10 cellular contexts compared by ENCODE assay signal in the genomic region with DNA sequence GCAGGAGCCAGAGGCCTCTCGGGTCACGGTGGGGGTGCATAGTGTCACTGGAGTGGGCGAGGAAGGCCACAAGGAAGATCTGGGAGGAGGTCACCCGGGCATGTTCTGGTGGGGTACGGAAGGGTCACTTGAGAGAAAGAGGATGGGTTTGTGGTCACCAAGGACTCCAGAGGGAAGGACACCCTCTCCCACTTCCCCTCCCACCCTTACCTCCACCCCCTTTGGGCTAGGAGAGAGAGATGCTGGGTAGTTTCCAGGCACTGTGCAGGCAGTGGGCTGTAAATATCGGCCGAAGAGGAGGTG. TPM values are rescaled to one million over a fixed set of nuclear protein-coding genes. Genes with fewer than 3 reads are reported as not detected.
A peak's percentile ranks its signal among the peaks of the same experiment; 100 is the strongest.
DNase-seq lines count a peak whose midpoint lies in the region; ATAC-seq, FAIRE-seq and TF ChIP-seq lines count a peak whose summit lies in the region.
"Had no signal": no experiment of that assay in that cellular context is flagged by ENCODE, and none has a peak within 500 bp of the region (broad histone marks: within the 10 kb centered on the region; RNA-seq: fewer than 3 reads in every experiment).

No MANE protein-coding gene starts in this region.

- in situ Hi-C loops in astrocyte of the cerebellum (cut with HindIII; ENCODE audit: low sequenced_read_pairs): no loop called here
- in situ Hi-C loops in HepG2 (cut with HindIII; ENCODE audit: extremely low pct_ligation_motif_present, low pct_unique_long_range_greater_than_20kb): no loop called here

- H3K27ac ChIP-seq in HepG2 (ENCODE audit: extremely low read length, insufficient read depth, low read length) (no peak overlapping the region), testis (no peak overlapping the region)

- H3K4me1 ChIP-seq in HepG2 (ENCODE audit: insufficient read depth, low read length): peaks cover 17% of the 10 kb centered on the region
- peaks cover 6% of the 10 kb centered on the region for H3K4me1 ChIP-seq in testis

- peaks cover 4% of the 10 kb centered on the region for H3K36me3 Mint-ChIP-seq in T-helper 1 cell treated with Interleukin-12 subunit alpha and Interleukin-12 subunit beta and Interleukin-4 antibody, amounts not matched to agents 30 μg/mL and 1 μg/mL, for 36 hours (ENCODE audit: low read depth)

- DNase-seq in T-helper 1 cell (no peak), astrocyte of the cerebellum (ENCODE audit: low read depth) (no peak), HepG2 (ENCODE audit: low spot score) (no peak), testis (no peak), NOMO-1 treated with DMSO at 0.1 percent for 48 hours (lab: John Stamatoyannopoulos, UW; ENCODE audit: unreplicated experiment) (no peak)
- DNase-seq: NCI-H2227 treated with DMSO at 0.1 percent for 48 hours; stimulated activated CD4-positive, alpha-beta T cell treated with anti-CD3 and anti-CD28 coated beads, Interleukin-2, amount 100 ng/mL, for 48 hours had no signal

- H3K27me3 Mint-ChIP-seq in T-helper 1 cell treated with Interleukin-12 subunit alpha and Interleukin-12 subunit beta and Interleukin-4 antibody, amounts not matched to agents 30 μg/mL and 1 μg/mL, for 36 hours (ENCODE audit: low read depth): peaks cover 47% of the 10 kb centered on the region

- peak overlapping the region; percentile 52 for H3K4me3 ChIP-seq in astrocyte of the cerebellum (ENCODE audit: low read depth, low read length)
- peak overlapping the region; percentile 51 to 75 (median 54); a peak in 5 of 6 replicates for H3K4me3 ChIP-seq in HepG2 (replicated peaks in 1 of 3; ENCODE audit: insufficient read depth in 1 of 3, low read depth in 2 of 3, low read length in 3 of 3)
- H3K4me3 ChIP-seq in testis: peak overlapping the region; percentile 68 to 72

- H3K36me3 ChIP-seq in HepG2 (replicated peaks in 1 of 2; ENCODE audit: control insufficient read depth in 1 of 2, insufficient read depth in 2 of 2, low read length in 2 of 2) (no peaks in the 10 kb centered on the region), testis (ENCODE audit: low read depth, missing control alignments) (no peaks in the 10 kb centered on the region)

- H3K4me3 Mint-ChIP-seq in T-helper 1 cell treated with Interleukin-12 subunit alpha and Interleukin-12 subunit beta and Interleukin-4 antibody, amounts not matched to agents 30 μg/mL and 1 μg/mL, for 36 hours: peak overlapping the region; percentile 79

- no peaks in the 10 kb centered on the region for H3K79me2 ChIP-seq in HepG2 (ENCODE audit: insufficient read depth, low read length)

- TF ChIP-seq CTCF in astrocyte of the cerebellum (IDR thresholded peaks at IDR 0.05; ENCODE audit: low read depth, low read length, missing control alignments): no peak
- TF ChIP-seq CTCF in HepG2 (CRISPR knock-in tag; IDR thresholded peaks at IDR 0.05): no peak
- TF ChIP-seq CTCF in testis (IDR thresholded peaks at IDR 0.05): no peak

- H2AFZ ChIP-seq in HepG2 (ENCODE audit: low read length): no peak overlapping the region

- H3K4me2 ChIP-seq in HepG2 (ENCODE audit: low read depth, low read length): peak overlapping the region; percentile 84

- 47% methylated on average over 6 of the region's 7 CpGs for WGBS in HepG2 (ENCODE audit: low lambda C conversion rate)
- WGBS in testis, 2 donors: 48 to 59% methylated on average over 4 to 7 of the region's 7 CpGs

- TF ChIP-seq EP300 in HepG2 (IDR thresholded peaks at IDR 0.05; ENCODE audit: low read depth in 2 of 2, low read length in 2 of 2) (no peak), HepG2 (CRISPR knock-in tag; IDR thresholded peaks at IDR 0.05; ENCODE audit: borderline replicate concordance) (no peak)

- H3K27me3 ChIP-seq in HepG2 (ENCODE audit: control insufficient read depth in 1 of 2, insufficient read depth in 2 of 2, low read length in 2 of 2): peaks cover 0 to 18% of the 10 kb centered on the region in 2 experiments; a peak in 3 of 5 replicates
- H3K27me3 ChIP-seq in testis: no peaks in the 10 kb centered on the region

- TF ChIP-seq RAD21 in HepG2 (CRISPR knock-in tag; IDR thresholded peaks at IDR 0.05): no peak

- FAIRE-seq in HepG2 (lab: Jason Lieb, UNC): no peak

- no peaks in the 10 kb centered on the region for H3K9me3 ChIP-seq in HepG2 (ENCODE audit: low read length)
- H3K9me3 ChIP-seq in testis: no peaks in the 10 kb centered on the region

- H3K9ac ChIP-seq in HepG2 (ENCODE audit: insufficient read depth, low read depth, low read length): no peak overlapping the region

- no peak overlapping the region for H3K27ac Mint-ChIP-seq in T-helper 1 cell treated with Interleukin-12 subunit alpha and Interleukin-12 subunit beta and Interleukin-4 antibody, amounts not matched to agents 30 μg/mL and 1 μg/mL, for 36 hours

- H3K9me3 Mint-ChIP-seq in T-helper 1 cell treated with Interleukin-12 subunit alpha and Interleukin-12 subunit beta and Interleukin-4 antibody, amounts not matched to agents 30 μg/mL and 1 μg/mL, for 36 hours: no peaks in the 10 kb centered on the region

- no peak; the same call in 2 of the 3 replicates for ATAC-seq in HepG2
- no peak for ATAC-seq in GM18907 (IDR thresholded peaks at IDR 0.05; ENCODE audit: unreplicated experiment)
- no peak for ATAC-seq in GM18870 (IDR thresholded peaks at IDR 0.05; ENCODE audit: unreplicated experiment)

- intact Hi-C loops in HepG2 (cut with micrococcal nuclease; ENCODE audit: unreplicated experiment) (no loop called here), testis (cut with DNase I; ENCODE audit: low total_unique reads) (no loop called here)

- POLR2A ChIA-PET in HepG2 (lab: Yijun Ruan, JAX): interaction anchor here (1.4 to 1.8 kb wide), 4 partner anchors 14 to 255 kb away, joined by 4 to 8 read pairs (median 6); partner anchors contain the start of genes ATXN7L2, CYB561D1, EPS8L3 and GNAI3

- H4K20me1 ChIP-seq in HepG2 (ENCODE audit: insufficient read depth, low read length): no peaks in the 10 kb centered on the region

- TSS peak; percentile 53 for BruUV-seq in HepG2 (replicated peaks; lab: Mats Ljungman, UMichigan)

- CTCF ChIA-PET in HepG2 (lab: Yijun Ruan, JAX; ENCODE audit: low intra/inter-chr PET ratio, low total read pairs): no interaction called here

- TF ChIP-seq POLR2A in HepG2 (IDR thresholded peaks at IDR 0.05; ENCODE audit: insufficient read depth in 1 of 2, low read depth in 2 of 2, low read length in 2 of 2): no peak
- no peak for TF ChIP-seq POLR2A in testis (IDR thresholded peaks at IDR 0.05)

- peaks cover 25% of the 10 kb centered on the region for H3K4me1 Mint-ChIP-seq in T-helper 1 cell treated with Interleukin-12 subunit alpha and Interleukin-12 subunit beta and Interleukin-4 antibody, amounts not matched to agents 30 μg/mL and 1 μg/mL, for 36 hours (ENCODE audit: low read depth)

RNA-seq across cellular contexts. Expression of gene AMIGO1, which starts 0.7 kb away (rescaled TPM):
- total RNA-seq in HepG2 (2016; rRNA removed; fragmentation: Illumina TruSeq; extraction: Trizol): 1.00 and 1.3 TPM in 2 replicates
- 0.18 and 0.20 TPM in 2 replicates for total RNA-seq in HepG2 (2016; cell fraction: cytosol; rRNA removed; fragmentation: Illumina TruSeq; extraction: Trizol; ENCODE audit: low read depth)
- total RNA-seq in HepG2 (2016; cell fraction: insoluble cytoplasmic fraction; rRNA removed; fragmentation: Illumina TruSeq; extraction: Trizol): 0.86 and 1.2 TPM in 2 replicates
- 0.80 and 0.83 TPM in 2 replicates for total RNA-seq in HepG2 (2016; cell fraction: membrane; rRNA removed; fragmentation: Illumina TruSeq; extraction: Trizol)
- 1.3 and 1.4 TPM in 2 replicates for total RNA-seq in HepG2 (2016; cell fraction: nucleus; rRNA removed; fragmentation: Illumina TruSeq; extraction: Trizol)
- polyA plus RNA-seq in HepG2 (2011; rRNA removed): 0.40 and 0.85 TPM in 2 replicates
- 0.47 and 0.56 TPM in 2 replicates for polyA plus RNA-seq in HepG2 (2011; cell fraction: cytosol; rRNA removed)
- polyA plus RNA-seq in HepG2 (2011; cell fraction: nucleus; rRNA removed): 0.59 and 0.66 TPM in 2 replicates
- polyA plus RNA-seq in HepG2 (2012): 0.91 and 1.3 TPM in 2 replicates
- polyA plus RNA-seq in HepG2 (2016; cell fraction: cytosol; fragmentation: Illumina TruSeq; extraction: Trizol; ENCODE audit: low read depth): 0.20 TPM in 2 replicates
- 0.64 and 0.81 TPM in 2 replicates for polyA plus RNA-seq in HepG2 (2016; cell fraction: insoluble cytoplasmic fraction; fragmentation: Illumina TruSeq; extraction: Trizol; ENCODE audit: low read depth)
- polyA plus RNA-seq in HepG2 (2016; cell fraction: membrane; fragmentation: Illumina TruSeq; extraction: Trizol; ENCODE audit: low read depth): 0.51 and 0.61 TPM in 2 replicates
- 1.6 and 2.2 TPM in 2 replicates for polyA plus RNA-seq in HepG2 (2016; cell fraction: nucleus; fragmentation: Illumina TruSeq; extraction: Trizol; ENCODE audit: insufficient read depth, low read depth)
- 1.2 and 1.7 TPM in 2 replicates for polyA minus RNA-seq in HepG2 (2011; rRNA and poly(A)+ RNA removed; ENCODE audit: low replicate concordance)
- polyA minus RNA-seq in HepG2 (2011; cell fraction: cytosol; rRNA and poly(A)+ RNA removed): 0.35 and 0.89 TPM in 2 replicates
- polyA minus RNA-seq in HepG2 (2011; cell fraction: nucleus; rRNA and poly(A)+ RNA removed): 0.39 and 0.62 TPM in 2 replicates
- 1 to 10 TPM; 5.1 to 6.0 TPM for total RNA-seq in testis
- 6.7 TPM for polyA plus RNA-seq in testis (ENCODE audit: insufficient read depth, low read depth, low replicate concordance)

RNA-seq across cellular contexts. Expression of gene CYB561D1, which starts 14.9 kb away (rescaled TPM):
- total RNA-seq in HepG2 (2016; rRNA removed; fragmentation: Illumina TruSeq; extraction: Trizol) (3.9 and 4.1 TPM in 2 replicates), testis (10 to 100 TPM in 1 of 2 donors, 1 to 10 TPM in 1; 8.0 to 11.5 TPM)
- total RNA-seq in HepG2 (2016; cell fraction: cytosol; rRNA removed; fragmentation: Illumina TruSeq; extraction: Trizol; ENCODE audit: low read depth): 0.44 and 1.0 TPM in 2 replicates
- 3.5 and 4.3 TPM in 2 replicates for total RNA-seq in HepG2 (2016; cell fraction: insoluble cytoplasmic fraction; rRNA removed; fragmentation: Illumina TruSeq; extraction: Trizol)
- 2.2 and 2.3 TPM in 2 replicates for total RNA-seq in HepG2 (2016; cell fraction: membrane; rRNA removed; fragmentation: Illumina TruSeq; extraction: Trizol)
- total RNA-seq in HepG2 (2016; cell fraction: nucleus; rRNA removed; fragmentation: Illumina TruSeq; extraction: Trizol): 4.4 and 5.2 TPM in 2 replicates
- polyA plus RNA-seq in HepG2 (2011; rRNA removed) (3.9 and 4.5 TPM in 2 replicates), testis (ENCODE audit: insufficient read depth, low read depth, low replicate concordance) (8.0 TPM)
- polyA plus RNA-seq in HepG2 (2011; cell fraction: cytosol; rRNA removed): 4.0 and 4.2 TPM in 2 replicates
- polyA plus RNA-seq in HepG2 (2011; cell fraction: nucleus; rRNA removed): 6.7 and 7.1 TPM in 2 replicates
- 2.4 and 3.6 TPM in 2 replicates for polyA plus RNA-seq in HepG2 (2012)
- 0.35 TPM in 2 replicates for polyA plus RNA-seq in HepG2 (2016; cell fraction: cytosol; fragmentation: Illumina TruSeq; extraction: Trizol; ENCODE audit: low read depth)
- polyA plus RNA-seq in HepG2 (2016; cell fraction: insoluble cytoplasmic fraction; fragmentation: Illumina TruSeq; extraction: Trizol; ENCODE audit: low read depth): 2.1 and 2.6 TPM in 2 replicates
- polyA plus RNA-seq in HepG2 (2016; cell fraction: membrane; fragmentation: Illumina TruSeq; extraction: Trizol; ENCODE audit: low read depth): 1.2 and 1.4 TPM in 2 replicates
- polyA plus RNA-seq in HepG2 (2016; cell fraction: nucleus; fragmentation: Illumina TruSeq; extraction: Trizol; ENCODE audit: insufficient read depth, low read depth): 7.6 and 8.4 TPM in 2 replicates
- polyA minus RNA-seq in HepG2 (2011; rRNA and poly(A)+ RNA removed; ENCODE audit: low replicate concordance): 10.4 and 12.2 TPM in 2 replicates
- polyA minus RNA-seq in HepG2 (2011; cell fraction: cytosol; rRNA and poly(A)+ RNA removed): 1.5 and 2.7 TPM in 2 replicates
- polyA minus RNA-seq in HepG2 (2011; cell fraction: nucleus; rRNA and poly(A)+ RNA removed): 2.3 and 4.1 TPM in 2 replicates

RNA-seq across cellular contexts. Expression of gene ATXN7L2, which starts 25.1 kb away (rescaled TPM):
- 1.3 and 2.7 TPM in 2 replicates for total RNA-seq in HepG2 (2016; rRNA removed; fragmentation: Illumina TruSeq; extraction: Trizol)
- total RNA-seq in HepG2 (2016; cell fraction: cytosol; rRNA removed; fragmentation: Illumina TruSeq; extraction: Trizol; ENCODE audit: low read depth): 1.7 and 1.9 TPM in 2 replicates
- 1.6 and 2.7 TPM in 2 replicates for total RNA-seq in HepG2 (2016; cell fraction: insoluble cytoplasmic fraction; rRNA removed; fragmentation: Illumina TruSeq; extraction: Trizol)
- 2.1 and 2.6 TPM in 2 replicates for total RNA-seq in HepG2 (2016; cell fraction: membrane; rRNA removed; fragmentation: Illumina TruSeq; extraction: Trizol)
- total RNA-seq in HepG2 (2016; cell fraction: nucleus; rRNA removed; fragmentation: Illumina TruSeq; extraction: Trizol): 3.2 and 3.4 TPM in 2 replicates
- 2.8 and 3.0 TPM in 2 replicates for polyA plus RNA-seq in HepG2 (2011; rRNA removed)
- 1.3 and 2.3 TPM in 2 replicates for polyA plus RNA-seq in HepG2 (2011; cell fraction: cytosol; rRNA removed)
- polyA plus RNA-seq in HepG2 (2011; cell fraction: nucleus; rRNA removed): 14.3 and 20.6 TPM in 2 replicates
- 1.5 and 1.8 TPM in 2 replicates for polyA plus RNA-seq in HepG2 (2012)
- polyA plus RNA-seq in HepG2 (2016; cell fraction: cytosol; fragmentation: Illumina TruSeq; extraction: Trizol; ENCODE audit: low read depth): 1.1 and 1.3 TPM in 2 replicates
- polyA plus RNA-seq in HepG2 (2016; cell fraction: insoluble cytoplasmic fraction; fragmentation: Illumina TruSeq; extraction: Trizol; ENCODE audit: low read depth): 2.1 and 2.2 TPM in 2 replicates
- 1.7 and 2.1 TPM in 2 replicates for polyA plus RNA-seq in HepG2 (2016; cell fraction: membrane; fragmentation: Illumina TruSeq; extraction: Trizol; ENCODE audit: low read depth)
- 8.6 and 9.8 TPM in 2 replicates for polyA plus RNA-seq in HepG2 (2016; cell fraction: nucleus; fragmentation: Illumina TruSeq; extraction: Trizol; ENCODE audit: insufficient read depth, low read depth)
- 5.7 and 8.5 TPM in 2 replicates for polyA minus RNA-seq in HepG2 (2011; rRNA and poly(A)+ RNA removed; ENCODE audit: low replicate concordance)
- polyA minus RNA-seq in HepG2 (2011; cell fraction: cytosol; rRNA and poly(A)+ RNA removed): 0.97 and 1.4 TPM in 2 replicates
- 10.9 and 15.0 TPM in 2 replicates for polyA minus RNA-seq in HepG2 (2011; cell fraction: nucleus; rRNA and poly(A)+ RNA removed)
- total RNA-seq in testis: 10 to 100 TPM; 40.9 to 55.2 TPM
- 28.7 TPM for polyA plus RNA-seq in testis (ENCODE audit: insufficient read depth, low read depth, low replicate concordance)

RNA-seq across cellular contexts. Expression of gene GPR61, which starts 30.8 kb away (rescaled TPM):
- total RNA-seq in HepG2 (2016; rRNA removed; fragmentation: Illumina TruSeq; extraction: Trizol) (not detected in 2 replicates), testis (1 to 10 TPM; 2.5 to 4.1 TPM)
- 0.35 and 0.81 TPM in 2 replicates for total RNA-seq in HepG2 (2016; cell fraction: cytosol; rRNA removed; fragmentation: Illumina TruSeq; extraction: Trizol; ENCODE audit: low read depth)
- 0.30 TPM in 1 of 2 replicates, not detected in the other for total RNA-seq in HepG2 (2016; cell fraction: insoluble cytoplasmic fraction; rRNA removed; fragmentation: Illumina TruSeq; extraction: Trizol)
- total RNA-seq in HepG2 (2016; cell fraction: membrane; rRNA removed; fragmentation: Illumina TruSeq; extraction: Trizol): 0.46 and 0.48 TPM in 2 replicates
- total RNA-seq in HepG2 (2016; cell fraction: nucleus; rRNA removed; fragmentation: Illumina TruSeq; extraction: Trizol): 0.28 TPM in 1 of 2 replicates, not detected in the other
- polyA plus RNA-seq in HepG2 (2011; rRNA removed) (not detected in 2 replicates), testis (ENCODE audit: insufficient read depth, low read depth, low replicate concordance) (0.91 TPM)
- not detected in 2 replicates for polyA plus RNA-seq in HepG2 (2011; cell fraction: cytosol; rRNA removed)
- polyA plus RNA-seq in HepG2 (2011; cell fraction: nucleus; rRNA removed): 0.05 TPM in 1 of 2 replicates, not detected in the other
- polyA plus RNA-seq in HepG2 (2012): 0.43 and 0.49 TPM in 2 replicates
- polyA plus RNA-seq in HepG2 (2016; cell fraction: cytosol; fragmentation: Illumina TruSeq; extraction: Trizol; ENCODE audit: low read depth): not detected in 2 replicates
- not detected in 2 replicates for polyA plus RNA-seq in HepG2 (2016; cell fraction: insoluble cytoplasmic fraction; fragmentation: Illumina TruSeq; extraction: Trizol; ENCODE audit: low read depth)
- polyA plus RNA-seq in HepG2 (2016; cell fraction: membrane; fragmentation: Illumina TruSeq; extraction: Trizol; ENCODE audit: low read depth): not detected in 2 replicates
- not detected in 2 replicates for polyA plus RNA-seq in HepG2 (2016; cell fraction: nucleus; fragmentation: Illumina TruSeq; extraction: Trizol; ENCODE audit: insufficient read depth, low read depth)
- polyA minus RNA-seq in HepG2 (2011; rRNA and poly(A)+ RNA removed; ENCODE audit: low replicate concordance): 0.40 TPM in 1 of 2 replicates, not detected in the other
- not detected in 2 replicates for polyA minus RNA-seq in HepG2 (2011; cell fraction: cytosol; rRNA and poly(A)+ RNA removed)
- 0.90 TPM in 1 of 2 replicates, not detected in the other for polyA minus RNA-seq in HepG2 (2011; cell fraction: nucleus; rRNA and poly(A)+ RNA removed)

RNA-seq across cellular contexts. Expression of gene GNAI3, which starts 39.6 kb away (rescaled TPM):
- 9.0 and 11.0 TPM in 2 replicates for total RNA-seq in HepG2 (2016; rRNA removed; fragmentation: Illumina TruSeq; extraction: Trizol)
- total RNA-seq in HepG2 (2016; cell fraction: cytosol; rRNA removed; fragmentation: Illumina TruSeq; extraction: Trizol; ENCODE audit: low read depth): 1.1 TPM in 2 replicates
- 9.0 and 11.4 TPM in 2 replicates for total RNA-seq in HepG2 (2016; cell fraction: insoluble cytoplasmic fraction; rRNA removed; fragmentation: Illumina TruSeq; extraction: Trizol)
- total RNA-seq in HepG2 (2016; cell fraction: membrane; rRNA removed; fragmentation: Illumina TruSeq; extraction: Trizol): 2.8 and 3.3 TPM in 2 replicates
- total RNA-seq in HepG2 (2016; cell fraction: nucleus; rRNA removed; fragmentation: Illumina TruSeq; extraction: Trizol): 7.4 and 8.2 TPM in 2 replicates
- polyA plus RNA-seq in HepG2 (2011; rRNA removed): 3.2 and 4.3 TPM in 2 replicates
- 1.9 and 3.2 TPM in 2 replicates for polyA plus RNA-seq in HepG2 (2011; cell fraction: cytosol; rRNA removed)
- 1.5 and 1.9 TPM in 2 replicates for polyA plus RNA-seq in HepG2 (2011; cell fraction: nucleus; rRNA removed)
- 4.1 and 4.5 TPM in 2 replicates for polyA plus RNA-seq in HepG2 (2012)
- 0.65 and 0.78 TPM in 2 replicates for polyA plus RNA-seq in HepG2 (2016; cell fraction: cytosol; fragmentation: Illumina TruSeq; extraction: Trizol; ENCODE audit: low read depth)
- polyA plus RNA-seq in HepG2 (2016; cell fraction: insoluble cytoplasmic fraction; fragmentation: Illumina TruSeq; extraction: Trizol; ENCODE audit: low read depth): 7.9 and 8.3 TPM in 2 replicates
- polyA plus RNA-seq in HepG2 (2016; cell fraction: membrane; fragmentation: Illumina TruSeq; extraction: Trizol; ENCODE audit: low read depth): 1.5 and 1.6 TPM in 2 replicates
- 4.4 and 4.6 TPM in 2 replicates for polyA plus RNA-seq in HepG2 (2016; cell fraction: nucleus; fragmentation: Illumina TruSeq; extraction: Trizol; ENCODE audit: insufficient read depth, low read depth)
- polyA minus RNA-seq in HepG2 (2011; rRNA and poly(A)+ RNA removed; ENCODE audit: low replicate concordance): 4.2 and 4.8 TPM in 2 replicates
- polyA minus RNA-seq in HepG2 (2011; cell fraction: cytosol; rRNA and poly(A)+ RNA removed): 4.1 TPM in 2 replicates
- polyA minus RNA-seq in HepG2 (2011; cell fraction: nucleus; rRNA and poly(A)+ RNA removed): 20.0 and 20.5 TPM in 2 replicates
- total RNA-seq in testis: 1 to 10 TPM; 5.8 to 5.9 TPM
- polyA plus RNA-seq in testis (ENCODE audit: insufficient read depth, low read depth, low replicate concordance): 5.7 TPM

Comparison
In these comparisons a context has a peak if more than half of its experiments do, and no peak if none do; other contexts are left out.
1. RNA of gene ATXN7L2, which starts 25.1 kb away (total RNA-seq): 40.9 to 55.2 TPM in testis; 1.3 to 3.4 TPM in HepG2; every median in the first group is over 4 times any median in the second.
2. Peak in every context shown above with its lines, with median percentiles within 50 percentile points of each other: H3K4me3 ChIP-seq.